9 cellular contexts compared by ENCODE assay signal in genomic region chr16:14303654-14304394, GRCh38.
DNase-seq lines count a peak whose midpoint lies in the region; ATAC-seq and TF ChIP-seq lines count a peak whose summit lies in the region.
"Had no signal": no experiment of that assay in that cellular context is flagged by ENCODE, and none has a peak within 500 bp of the region (broad histone marks: within the 10 kb centered on the region; RNA-seq: fewer than 3 reads in every experiment).

No MANE protein-coding gene starts in this region.

- DNase-seq in left ventricle myocardium inferior (no peak), Right ventricle myocardium superior (no peak), lower lobe of right lung (no peak), vagina (ENCODE audit: extremely low spot score in 2 of 2) (no peak), globus pallidus (ENCODE audit: low spot score) (no peak), NCI-H1092 (lab: John Stamatoyannopoulos, UW) (no peak)
- no peak for DNase-seq in activated effector memory CD4-positive, alpha-beta T cell treated with Interleukin-2 at 50 U/mL for 16 hours
- DNase-seq: NCI-H510A had no signal

- H3K27ac ChIP-seq in left ventricle myocardium inferior (replicated peaks) (peak overlapping the region; percentile 91), lower lobe of right lung (no peak overlapping the region), vagina (peak overlapping the region; percentile 81)

- H3K36me3 ChIP-seq in left ventricle myocardium inferior (no peaks in the 10 kb centered on the region), lower lobe of right lung (no peaks in the 10 kb centered on the region), vagina (no peaks in the 10 kb centered on the region)

- H3K27me3 Mint-ChIP-seq in brain, result peaks cover 59% of the 10 kb centered on the region

- peak overlapping the region; percentile 81 to 87 (median 85) for H3K4me3 Mint-ChIP-seq in brain

- H3K4me1 ChIP-seq in left ventricle myocardium inferior, result peaks cover 78% of the 10 kb centered on the region
- H3K4me1 ChIP-seq in lower lobe of right lung, result peaks cover 8% of the 10 kb centered on the region
- peaks cover 54% of the 10 kb centered on the region for H3K4me1 ChIP-seq in vagina

- ATAC-seq in Right ventricle myocardium superior (ENCODE audit: poor library complexity) (no peak), lower lobe of right lung (no peak)

- TF ChIP-seq POLR2A in vagina (IDR thresholded peaks at IDR 0.05), result no peak

- no peaks in the 10 kb centered on the region for H3K36me3 Mint-ChIP-seq in brain

- H3K4me3 ChIP-seq in left ventricle myocardium inferior (peak overlapping the region; percentile 96), lower lobe of right lung (peak overlapping the region; percentile 74), vagina (peak overlapping the region; percentile 90 to 99)

- H3K27ac Mint-ChIP-seq in brain, result peak overlapping the region in 1 of 5 experiments; percentile 76

- H3K27me3 ChIP-seq in left ventricle myocardium inferior (ENCODE audit: low read depth), result peaks cover 9% of the 10 kb centered on the region
- peaks cover 13% of the 10 kb centered on the region for H3K27me3 ChIP-seq in lower lobe of right lung (ENCODE audit: low read depth)
- no peaks in the 10 kb centered on the region for H3K27me3 ChIP-seq in vagina

- TF ChIP-seq CTCF in left ventricle myocardium inferior (IDR thresholded peaks at IDR 0.05; ENCODE audit: borderline replicate concordance), result no peak
- no peak for TF ChIP-seq CTCF in brain (conservative IDR thresholded peaks at IDR 0.05)
- TF ChIP-seq CTCF in lower lobe of right lung (IDR thresholded peaks at IDR 0.05), result no peak
- no peak for TF ChIP-seq CTCF in vagina (IDR thresholded peaks at IDR 0.05)

- H3K9me3 Mint-ChIP-seq in brain, result peaks cover 0 to 6% (median 3%) of the 10 kb centered on the region in 5 experiments

- intact Hi-C loops in left ventricle myocardium inferior (cut with micrococcal nuclease) (no loop called here), Right ventricle myocardium superior (cut with DNase I) (loop anchor here (10.0 kb wide), 2 partner anchors 91 to 181 kb away; no protein-coding TSS in a partner anchor), lower lobe of right lung (cut with DNase I) (loop anchor here (10.0 kb wide), 1 partner anchor 221 kb away; no protein-coding TSS in a partner anchor), vagina (cut with DNase I) (no loop called here)

- H3K4me1 Mint-ChIP-seq in brain, result peaks cover 61% of the 10 kb centered on the region

- no peaks in the 10 kb centered on the region for H3K9me3 ChIP-seq in left ventricle myocardium inferior (replicated peaks)
- no peaks in the 10 kb centered on the region for H3K9me3 ChIP-seq in lower lobe of right lung
- no peaks in the 10 kb centered on the region for H3K9me3 ChIP-seq in vagina

Comparison
In these comparisons a context has a peak if more than half of its experiments do, and no peak if none do; other contexts are left out.
1. intact Hi-C loops: an anchor here in Right ventricle myocardium superior (10.0 kb wide) and lower lobe of right lung (10.0 kb wide); none called in left ventricle myocardium inferior and vagina.